Comparison of ENCODE assay signal across 10 cellular contexts in genomic region chr12:101051901-101052550, GRCh38.
DNase-seq lines count a peak whose midpoint lies in the region; ATAC-seq and TF ChIP-seq lines count a peak whose summit lies in the region.
"Had no signal": no experiment of that assay in that cellular context is flagged by ENCODE, and none has a peak within 500 bp of the region (broad histone marks: within the 10 kb centered on the region; RNA-seq: fewer than 3 reads in every experiment).

No MANE protein-coding gene starts in this region.

- H3K27me3 ChIP-seq in brain microvascular endothelial cell (replicated peaks) = no peaks in the 10 kb centered on the region

- no peak for ATAC-seq in GM21619 (IDR thresholded peaks at IDR 0.05; ENCODE audit: unreplicated experiment)

- H3K4me3 Mint-ChIP-seq in mesothelial cell of epicardium = no peak overlapping the region
- no peak overlapping the region for H3K4me3 Mint-ChIP-seq in T-helper 2 cell treated with Interferon-gamma antibody and Interleukin-4, amounts not matched to agents 5 μg/mL and 100 μg/mL, for 36 hours
- H3K4me3 Mint-ChIP-seq: IgD-negative memory B cell had no signal

- TF ChIP-seq CTCF in brain microvascular endothelial cell (IDR thresholded peaks at IDR 0.05; ENCODE audit: low read depth, low read length, missing control alignments) (no peak), mesothelial cell of epicardium (IDR thresholded peaks at IDR 0.05; ENCODE audit: unreplicated experiment) (no peak)

- no peaks in the 10 kb centered on the region for H3K36me3 ChIP-seq in brain microvascular endothelial cell (replicated peaks)

- H3K36me3 Mint-ChIP-seq in mesothelial cell of epicardium = no peaks in the 10 kb centered on the region
- no peaks in the 10 kb centered on the region for H3K36me3 Mint-ChIP-seq in T-helper 2 cell treated with Interferon-gamma antibody and Interleukin-4, amounts not matched to agents 5 μg/mL and 100 μg/mL, for 36 hours (ENCODE audit: low read depth)

- H3K9me3 Mint-ChIP-seq in mesothelial cell of epicardium = no peaks in the 10 kb centered on the region
- no peaks in the 10 kb centered on the region for H3K9me3 Mint-ChIP-seq in T-helper 2 cell treated with Interferon-gamma antibody and Interleukin-4, amounts not matched to agents 5 μg/mL and 100 μg/mL, for 36 hours

- no peaks in the 10 kb centered on the region for H3K27me3 Mint-ChIP-seq in mesothelial cell of epicardium (ENCODE audit: low read depth)
- H3K27me3 Mint-ChIP-seq in T-helper 2 cell treated with Interferon-gamma antibody and Interleukin-4, amounts not matched to agents 5 μg/mL and 100 μg/mL, for 36 hours (ENCODE audit: low read depth) = no peaks in the 10 kb centered on the region
- H3K27me3 Mint-ChIP-seq: IgD-negative memory B cell had no signal

- peak overlapping the region; percentile 77 for H3K27ac Mint-ChIP-seq in mesothelial cell of epicardium
- no peak overlapping the region for H3K27ac Mint-ChIP-seq in T-helper 2 cell treated with Interferon-gamma antibody and Interleukin-4, amounts not matched to agents 5 μg/mL and 100 μg/mL, for 36 hours
- H3K27ac Mint-ChIP-seq: IgD-negative memory B cell had no signal

- H3K27ac ChIP-seq in brain microvascular endothelial cell = no peak overlapping the region

- in situ Hi-C loops in brain microvascular endothelial cell (cut with HindIII; ENCODE audit: low pct_ligation_motif_present, low sequenced_read_pairs) = no loop called here

- no peak overlapping the region for H3K4me3 ChIP-seq in brain microvascular endothelial cell (ENCODE audit: low read depth, low read length)

- DNase-seq in AG08396 (ENCODE audit: low spot score) = peak; percentile 41
- DNase-seq in HuH-7 (ENCODE audit: low spot score) = peak; percentile 46
- peak; percentile 16 for DNase-seq in brain microvascular endothelial cell
- no peak for DNase-seq in mesothelial cell of epicardium (ENCODE audit: low spot score in 2 of 2, unreplicated experiment in 2 of 2)
- no peak for DNase-seq in T-helper 2 cell treated with Interferon-gamma antibody and Interleukin-4, amounts not matched to agents 5 μg/mL and 100 μg/mL, for 36 hours (ENCODE audit: low spot score)
- no peak for DNase-seq in inferior parietal cortex (ENCODE audit: extremely low spot score)
- DNase-seq in stimulated activated naive CD4-positive, alpha-beta T cell (lab: John Stamatoyannopoulos, UW) = no peak
- DNase-seq: activated effector memory CD4-positive, alpha-beta T cell treated with Interleukin-2 at 50 U/mL for 16 hours had no signal

- peaks cover 15% of the 10 kb centered on the region for H3K4me1 Mint-ChIP-seq in mesothelial cell of epicardium
- no peaks in the 10 kb centered on the region for H3K4me1 Mint-ChIP-seq in T-helper 2 cell treated with Interferon-gamma antibody and Interleukin-4, amounts not matched to agents 5 μg/mL and 100 μg/mL, for 36 hours (ENCODE audit: low read depth)
- H3K4me1 Mint-ChIP-seq: IgD-negative memory B cell had no signal

Comparison
In these comparisons a context has a peak if more than half of its experiments do, and no peak if none do; other contexts are left out.
1. DNase-seq: peak in AG08396 (single experiment), HuH-7 (single experiment) and brain microvascular endothelial cell (single experiment); none in mesothelial cell of epicardium (0 of 2), T-helper 2 cell treated with Interferon-gamma antibody and Interleukin-4, amounts not matched to agents 5 μg/mL and 100 μg/mL, for 36 hours (single experiment), inferior parietal cortex (single experiment) and stimulated activated naive CD4-positive, alpha-beta T cell (0 of 6).